8 cellular contexts compared by ENCODE assay signal in the genomic region with DNA sequence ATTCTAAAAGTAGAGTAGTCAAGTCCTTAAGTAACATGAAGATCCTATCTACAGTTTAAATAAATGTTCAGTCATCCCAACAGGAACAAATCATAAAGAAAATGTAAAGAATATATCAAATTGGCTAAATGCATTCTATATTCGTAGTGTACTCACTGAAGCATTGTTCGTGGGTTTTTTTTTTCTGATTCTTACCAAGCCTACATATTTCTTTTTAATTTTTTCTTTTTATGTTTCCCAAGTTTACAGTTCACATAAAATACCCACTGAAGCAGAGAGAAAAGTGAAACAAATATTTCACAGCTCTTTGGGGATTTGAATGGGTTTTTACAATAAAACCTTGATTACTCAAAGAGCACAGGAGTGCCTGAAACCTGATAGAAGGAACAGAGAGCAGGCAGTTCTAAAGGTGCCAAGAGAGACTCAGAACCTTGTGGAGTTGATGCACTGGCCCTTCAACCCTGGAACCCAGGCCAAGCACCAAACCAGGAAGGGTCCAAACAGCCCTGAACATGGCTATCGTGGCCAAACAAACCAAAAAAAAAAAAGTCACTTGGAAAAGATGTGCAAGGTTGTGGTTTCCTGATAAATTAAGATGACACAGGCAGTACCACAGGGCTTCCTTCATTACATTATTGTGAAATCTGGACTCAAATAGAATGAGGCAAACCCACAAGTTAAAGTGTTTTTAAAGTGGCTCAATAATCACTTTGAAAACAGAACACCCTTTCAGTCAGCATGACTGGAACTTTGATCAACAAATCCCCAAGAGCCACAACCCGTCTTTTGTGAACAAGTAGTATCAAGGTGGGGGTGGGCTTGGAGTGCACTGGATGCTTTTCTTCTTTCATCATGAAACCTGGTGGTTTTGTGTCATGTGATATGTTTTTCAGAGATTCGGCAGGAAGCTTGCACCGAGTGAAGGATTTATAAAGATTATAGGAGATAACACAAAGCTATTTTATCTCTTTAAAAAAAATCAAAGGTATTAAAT.
DNase-seq lines count a peak whose midpoint lies in the region; ATAC-seq and TF ChIP-seq lines count a peak whose summit lies in the region.

No MANE protein-coding gene starts in this region.

- no peaks in the 10 kb centered on the region for H4K20me1 ChIP-seq in osteoblast (ENCODE audit: insufficient read depth, low read length)

- intact Hi-C loops in body of pancreas (cut with DNase I) (no loop called here), posterior vena cava (cut with DNase I) (no loop called here)

- H3K9me3 ChIP-seq in body of pancreas (no peaks in the 10 kb centered on the region), osteoblast (ENCODE audit: low read depth, low read length) (no peaks in the 10 kb centered on the region)

- H3K79me2 ChIP-seq in osteoblast (ENCODE audit: insufficient read depth, low read length): no peaks in the 10 kb centered on the region

- H3K4me3 ChIP-seq in body of pancreas (no peak overlapping the region), osteoblast (ENCODE audit: insufficient read depth, low read length) (peak overlapping the region; percentile 7)

- H3K27ac ChIP-seq in body of pancreas (no peak overlapping the region), osteoblast (ENCODE audit: low read depth, low read length) (peak overlapping the region; percentile 94)

- ATAC-seq in GM21381 (IDR thresholded peaks at IDR 0.05; ENCODE audit: unreplicated experiment): peak; percentile 50
- peak; percentile 27 for ATAC-seq in body of pancreas

- H2AFZ ChIP-seq in osteoblast (ENCODE audit: low read length): peak overlapping the region; percentile 59

- H3K36me3 ChIP-seq in body of pancreas (replicated peaks in 1 of 2; ENCODE audit: insufficient read depth in 1 of 2, low read depth in 2 of 2): no peaks in the 10 kb centered on the region
- no peaks in the 10 kb centered on the region for H3K36me3 ChIP-seq in osteoblast (ENCODE audit: insufficient read depth, low read length)

- H3K27me3 ChIP-seq in body of pancreas: no peaks in the 10 kb centered on the region
- H3K27me3 ChIP-seq in osteoblast (ENCODE audit: insufficient read depth, low read length): no peaks in the 10 kb centered on the region

- H3K4me1 ChIP-seq in body of pancreas (no peaks in the 10 kb centered on the region), osteoblast (ENCODE audit: insufficient read depth, low read length) (peaks cover 42% of the 10 kb centered on the region)

- CTCF ChIA-PET in GM10248 (lab: Yijun Ruan, JAX): no interaction called here

- POLR2A ChIA-PET in GM10248 (lab: Yijun Ruan, JAX): no interaction called here

- 25 to 44% methylated on average over 6 of the region's 6 CpGs for WGBS in body of pancreas, 2 donors

- TF ChIP-seq CTCF in body of pancreas (IDR thresholded peaks at IDR 0.05) (no peak), osteoblast (IDR thresholded peaks at IDR 0.05; ENCODE audit: extremely low read depth, low read depth, low read length) (no peak), GM10248 (IDR thresholded peaks at IDR 0.05; ENCODE audit: control extremely low read depth, extremely low read depth, low read depth, missing control alignments) (no peak)

- TF ChIP-seq POLR2A in body of pancreas (IDR thresholded peaks at IDR 0.05): no peak

- DNase-seq in AML-193 (lab: John Stamatoyannopoulos, UW) (peak; percentile 71 to 78), NCI-H748 treated with DMSO at 0.1 percent for 48 hours (lab: John Stamatoyannopoulos, UW) (peak; percentile 46), body of pancreas (no peak), osteoblast (ENCODE audit: insufficient read length, low spot score, missing footprints) (peak; percentile 49), posterior vena cava (ENCODE audit: low spot score) (no peak), GM10248 (ENCODE audit: extremely low spot score) (no peak), globus pallidus (ENCODE audit: low spot score) (no peak)

- peak overlapping the region; percentile 62 for H3K4me2 ChIP-seq in osteoblast (ENCODE audit: insufficient read depth, low read length)

Comparison
In these comparisons a context has a peak if more than half of its experiments do, and no peak if none do; other contexts are left out.
1. DNase-seq: peak in AML-193 (2 of 2), NCI-H748 treated with DMSO at 0.1 percent for 48 hours (single experiment) and osteoblast (single experiment); none in body of pancreas (0 of 4), posterior vena cava (single experiment), GM10248 (single experiment) and globus pallidus (single experiment).